Comparison of ENCODE assay signal across 1 cellular context in the genomic region with DNA sequence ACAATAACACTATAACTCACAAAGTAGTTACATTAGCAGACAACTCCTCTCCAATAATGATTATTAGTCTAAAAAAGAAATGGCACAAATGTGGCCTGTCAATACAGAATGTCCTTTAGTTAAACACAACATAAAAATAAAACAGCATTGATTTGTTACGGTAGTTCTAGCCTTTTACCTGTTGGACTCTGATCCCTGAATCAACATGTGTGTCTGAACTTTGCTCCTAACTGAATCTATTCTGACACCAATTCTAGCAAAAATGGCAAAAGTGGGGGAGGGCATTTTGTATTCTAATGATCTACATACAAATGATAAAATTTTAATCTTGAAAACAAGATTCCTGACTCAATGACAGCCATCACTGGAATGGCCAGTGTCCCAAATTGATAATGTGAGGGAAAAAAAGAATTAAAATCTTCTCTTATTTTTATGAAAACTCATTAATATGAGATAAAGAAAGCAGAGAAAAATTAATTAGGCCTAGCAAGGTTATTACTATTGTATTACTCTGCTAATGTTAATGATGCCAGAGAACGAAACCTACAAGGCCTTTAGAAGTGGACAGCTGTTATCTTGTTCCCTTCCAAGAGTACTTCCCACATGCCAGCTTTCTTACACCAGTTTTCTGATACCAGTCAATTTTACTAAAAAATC.
A peak's percentile ranks its signal among the peaks of the same experiment; 100 is the strongest.
TF ChIP-seq lines count a peak whose summit lies in the region.

No MANE protein-coding gene starts in this region.

TF ChIP-seq in HEK293, 187 proteins besides CTCF, POLR2A, EP300 and RAD21 (continued from another document):
- TF ChIP-seq, protein P1, sequence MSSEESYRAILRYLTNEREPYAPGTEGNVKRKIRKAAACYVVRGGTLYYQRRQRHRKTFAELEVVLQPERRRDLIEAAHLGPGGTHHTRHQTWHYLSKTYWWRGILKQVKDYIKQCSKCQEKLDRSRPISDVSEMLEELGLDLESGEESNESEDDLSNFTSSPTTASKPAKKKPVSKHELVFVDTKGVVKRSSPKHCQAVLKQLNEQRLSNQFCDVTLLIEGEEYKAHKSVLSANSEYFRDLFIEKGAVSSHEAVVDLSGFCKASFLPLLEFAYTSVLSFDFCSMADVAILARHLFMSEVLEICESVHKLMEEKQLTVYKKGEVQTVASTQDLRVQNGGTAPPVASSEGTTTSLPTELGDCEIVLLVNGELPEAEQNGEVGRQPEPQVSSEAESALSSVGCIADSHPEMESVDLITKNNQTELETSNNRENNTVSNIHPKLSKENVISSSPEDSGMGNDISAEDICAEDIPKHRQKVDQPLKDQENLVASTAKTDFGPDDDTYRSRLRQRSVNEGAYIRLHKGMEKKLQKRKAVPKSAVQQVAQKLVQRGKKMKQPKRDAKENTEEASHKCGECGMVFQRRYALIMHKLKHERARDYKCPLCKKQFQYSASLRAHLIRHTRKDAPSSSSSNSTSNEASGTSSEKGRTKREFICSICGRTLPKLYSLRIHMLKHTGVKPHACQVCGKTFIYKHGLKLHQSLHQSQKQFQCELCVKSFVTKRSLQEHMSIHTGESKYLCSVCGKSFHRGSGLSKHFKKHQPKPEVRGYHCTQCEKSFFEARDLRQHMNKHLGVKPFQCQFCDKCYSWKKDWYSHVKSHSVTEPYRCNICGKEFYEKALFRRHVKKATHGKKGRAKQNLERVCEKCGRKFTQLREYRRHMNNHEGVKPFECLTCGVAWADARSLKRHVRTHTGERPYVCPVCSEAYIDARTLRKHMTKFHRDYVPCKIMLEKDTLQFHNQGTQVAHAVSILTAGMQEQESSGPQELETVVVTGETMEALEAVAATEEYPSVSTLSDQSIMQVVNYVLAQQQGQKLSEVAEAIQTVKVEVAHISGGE (tag by site-specific recombination; conservative IDR thresholded peaks at IDR 0.05; ENCODE audit: low read depth) = no peak
- no peak for TF ChIP-seq ZSCAN30 (tag by site-specific recombination; IDR thresholded peaks at IDR 0.05)
- peak; percentile 91 for TF ChIP-seq SCRT2 (tag by site-specific recombination; IDR thresholded peaks at IDR 0.05)
- TF ChIP-seq ZNF248 (tag by site-specific recombination; IDR thresholded peaks at IDR 0.05) = no peak
- TF ChIP-seq ZNF174 (tag by site-specific recombination; IDR thresholded peaks at IDR 0.05) = no peak
- peak; percentile 71; the same call in 1 of the 2 replicates for TF ChIP-seq SCRT1 (tag by site-specific recombination; IDR thresholded peaks at IDR 0.05; ENCODE audit: borderline replicate concordance)
